Comparison of ENCODE assay signal across 11 cellular contexts in genomic region chr17:13416748-13417363, GRCh38.
"Had no signal": no experiment of that assay in that cellular context is flagged by ENCODE, and none has a peak within 500 bp of the region (broad histone marks: within the 10 kb centered on the region; RNA-seq: fewer than 3 reads in every experiment).

No MANE protein-coding gene starts in this region.

- H3K27ac Mint-ChIP-seq: endodermal cell; naive thymus-derived CD4-positive, alpha-beta T cell; nephron progenitor cell had no signal

- H3K4me1 ChIP-seq: foreskin keratinocyte had no signal

- H3K4me1 Mint-ChIP-seq: endodermal cell; naive thymus-derived CD4-positive, alpha-beta T cell had no signal

- H3K27ac ChIP-seq: foreskin keratinocyte had no signal

- DNase-seq: cerebellar nuclear complex; dermis blood vessel endothelial cell; endodermal cell; foreskin keratinocyte; kidney; naive thymus-derived CD4-positive, alpha-beta T cell; nephron progenitor cell; posterior cingulate gyrus; stimulated activated CD4-positive, alpha-beta T cell treated with anti-CD3 and anti-CD28 coated beads, Interleukin-2, amount 100 ng/mL, for 48 hours; stimulated activated naive CD4-positive, alpha-beta T cell treated with Interleukin-2 at 50 U/mL for 16 hours; trophoblast cell had no signal

- H3K9me3 Mint-ChIP-seq: endodermal cell, nephron progenitor cell had no signal

- H3K4me3 Mint-ChIP-seq: endodermal cell; naive thymus-derived CD4-positive, alpha-beta T cell; nephron progenitor cell had no signal

- H3K27me3 ChIP-seq: foreskin keratinocyte had no signal

- ATAC-seq: foreskin keratinocyte; naive thymus-derived CD4-positive, alpha-beta T cell had no signal
